Comparison of ENCODE assay signal across 22 cellular contexts in genomic region chr6:116057766-116058165, GRCh38. TPM values are rescaled to one million over a fixed set of nuclear protein-coding genes. Genes with fewer than 3 reads are reported as not detected.
A peak's percentile ranks its signal among the peaks of the same experiment; 100 is the strongest.
DNase-seq lines count a peak whose midpoint lies in the region; ATAC-seq and TF ChIP-seq lines count a peak whose summit lies in the region.
"Had no signal": no experiment of that assay in that cellular context is flagged by ENCODE, and none has a peak within 500 bp of the region (broad histone marks: within the 10 kb centered on the region; RNA-seq: fewer than 3 reads in every experiment).

No MANE protein-coding gene starts in this region.

- TF ChIP-seq POLR2A in esophagus squamous epithelium (IDR thresholded peaks at IDR 0.05) (no peak), transverse colon (IDR thresholded peaks at IDR 0.05) (no peak)

- intact Hi-C loops in esophagus squamous epithelium (cut with DNase I) = no loop called here
- intact Hi-C loops in lower lobe of right lung (cut with DNase I) = no loop called here
- intact Hi-C loops in tibial artery (cut with DNase I; ENCODE audit: low total_unique reads) = no loop called here
- intact Hi-C loops in transverse colon (cut with DNase I; ENCODE audit: low total_unique reads) = no loop called here

- TF ChIP-seq CTCF in esophagus squamous epithelium (IDR thresholded peaks at IDR 0.05) = no peak
- no peak for TF ChIP-seq CTCF in lower lobe of right lung (IDR thresholded peaks at IDR 0.05)
- no peak for TF ChIP-seq CTCF in tibial artery (IDR thresholded peaks at IDR 0.05)
- TF ChIP-seq CTCF in transverse colon (IDR thresholded peaks at IDR 0.05) = no peak

- no peaks in the 10 kb centered on the region for H3K27me3 ChIP-seq in esophagus squamous epithelium
- no peaks in the 10 kb centered on the region for H3K27me3 ChIP-seq in lower lobe of right lung (ENCODE audit: low read depth)
- no peaks in the 10 kb centered on the region for H3K27me3 ChIP-seq in tibial artery
- no peaks in the 10 kb centered on the region for H3K27me3 ChIP-seq in transverse colon

- H3K27ac ChIP-seq in esophagus squamous epithelium (no peak overlapping the region), lower lobe of right lung (no peak overlapping the region), tibial artery (peak overlapping the region; percentile 36 to 58), transverse colon (peak overlapping the region in 1 of 4 donors; percentile 93)

- no peak for ATAC-seq in lower lobe of right lung
- ATAC-seq: stimulated activated naive B cell treated with anti-CD40 and anti-IgM and Interleukin-4, amounts not matched to agents 10 μg/mL and 1 μg/mL and 100 μg/mL, for 72 hours; T-cell had no signal

- DNase-seq in NCI-H69 (lab: John Stamatoyannopoulos, UW) = peak; percentile 30
- DNase-seq in esophagus squamous epithelium (lab: John Stamatoyannopoulos, UW) = no peak
- no peak for DNase-seq in lower lobe of right lung
- no peak for DNase-seq in tibial artery
- DNase-seq in SK-N-DZ (ENCODE audit: low spot score) = no peak
- no peak for DNase-seq in transverse colon
- no peak for DNase-seq in NCI-H2107 treated with DMSO at 0.1 percent for 48 hours (lab: John Stamatoyannopoulos, UW; ENCODE audit: unreplicated experiment)
- DNase-seq in RKO (ENCODE audit: low spot score) = no peak
- DNase-seq: activated CD4-positive, alpha-beta memory T cell treated with anti-CD3 and anti-CD28 coated beads, Interleukin-2, amount 10 ng/mL, durations not matched to agents 7 days and 5 days; activated CD4-positive, CD25-positive, alpha-beta regulatory T cell treated with anti-CD3 and anti-CD28 coated beads, Interleukin-2, amount 50 U/mL, for 72 hours; activated naive CD8-positive, alpha-beta T cell treated with anti-CD3 and anti-CD28 coated beads for 36 hours; IMR-90; naive B cell; NCI-H1092; NCI-H187 treated with DMSO at 0.1 percent for 48 hours; nucleus accumbens; OCI-M1; SHP77; stimulated activated CD4-positive, alpha-beta T cell treated with anti-CD3 and anti-CD28 coated beads, Interleukin-4, amount 100 ng/mL, for 1 hour; stimulated activated naive B cell treated with anti-CD40 and anti-IgM and Interleukin-4, amounts not matched to agents 10 μg/mL and 1 μg/mL and 100 μg/mL, for 72 hours; T-cell had no signal

- TF ChIP-seq EP300 in transverse colon (IDR thresholded peaks at IDR 0.05; ENCODE audit: low read depth) = no peak

- in situ Hi-C loops in transverse colon (cut with MboI; ENCODE audit: low pct_ligation_motif_present in 1 of 4, low pct_unique_long_range_greater_than_20kb in 1 of 4, low sequenced_read_pairs in 3 of 4) = no loop called here

- H3K9me3 ChIP-seq in esophagus squamous epithelium (no peaks in the 10 kb centered on the region), lower lobe of right lung (no peaks in the 10 kb centered on the region), tibial artery (no peaks in the 10 kb centered on the region), transverse colon (no peaks in the 10 kb centered on the region)

- H3K4me1 ChIP-seq in esophagus squamous epithelium (peaks cover 0 to 55% (median 4%) of the 10 kb centered on the region in 3 donors), lower lobe of right lung (peaks cover 9% of the 10 kb centered on the region), tibial artery (peaks cover 0 to 35% (median 11%) of the 10 kb centered on the region in 4 donors), transverse colon (peaks cover 0 to 32% (median 9%) of the 10 kb centered on the region in 4 donors)

- H3K36me3 ChIP-seq in esophagus squamous epithelium = no peaks in the 10 kb centered on the region
- no peaks in the 10 kb centered on the region for H3K36me3 ChIP-seq in lower lobe of right lung
- no peaks in the 10 kb centered on the region for H3K36me3 ChIP-seq in tibial artery
- no peaks in the 10 kb centered on the region for H3K36me3 ChIP-seq in transverse colon

- H3K4me3 ChIP-seq in esophagus squamous epithelium = peak overlapping the region in 3 of 4 donors; percentile 15 to 64 (median 24)
- H3K4me3 ChIP-seq in lower lobe of right lung = peak overlapping the region; percentile 31
- H3K4me3 ChIP-seq in tibial artery = peak overlapping the region; percentile 62 to 64
- peak overlapping the region in 2 of 4 donors; percentile 45 to 51 for H3K4me3 ChIP-seq in transverse colon

- 34 to 50% methylated on average over 2 of the region's 2 CpGs for WGBS in esophagus squamous epithelium, 2 donors
- 53 to 75% methylated on average over 2 of the region's 2 CpGs for WGBS in transverse colon (ENCODE audit: low coverage in 1 of 2), 2 donors

RNA-seq across cellular contexts. Expression of gene FRK, which starts 2.9 kb away (rescaled TPM):
- total RNA-seq in esophagus squamous epithelium = 10 to 100 TPM in 2 of 4 donors, 1 to 10 TPM in 2; 5.0 to 12.1 (median 10.0) TPM
- 7.4 TPM for total RNA-seq in lower lobe of right lung
- 0.06 and 0.09 TPM in 2 replicates for polyA plus RNA-seq in SK-N-DZ (2014; cell fraction: cytosol; rRNA removed)
- polyA plus RNA-seq in SK-N-DZ (2014; cell fraction: nucleus; rRNA removed) = 0.10 and 0.13 TPM in 2 replicates
- total RNA-seq in transverse colon = 10 to 100 TPM; 13.3 to 25.4 (median 18.9) TPM
- polyA plus RNA-seq: CD14-positive monocyte had no signal

RNA-seq across cellular contexts. Expression of gene NT5DC1, which starts 42.9 kb away (rescaled TPM):
- 10 to 100 TPM in 1 of 4 donors, 1 to 10 TPM in 3; 6.3 to 11.7 (median 8.3) TPM for total RNA-seq in esophagus squamous epithelium
- 46.0 TPM for total RNA-seq in lower lobe of right lung
- polyA plus RNA-seq in SK-N-DZ (2014; cell fraction: cytosol; rRNA removed) = 5.5 and 9.9 TPM in 2 replicates
- polyA plus RNA-seq in SK-N-DZ (2014; cell fraction: nucleus; rRNA removed) = 5.6 and 12.0 TPM in 2 replicates
- total RNA-seq in transverse colon = 10 to 100 TPM in 2 of 4 donors, 1 to 10 TPM in 2; 5.4 to 18.6 (median 12.4) TPM

Comparison
In these comparisons a context has a peak if more than half of its experiments do, and no peak if none do; other contexts are left out.
1. H3K27ac ChIP-seq: peak in tibial artery (2 of 2); none in esophagus squamous epithelium (0 of 4) and lower lobe of right lung (single experiment).